In the genomic region with DNA sequence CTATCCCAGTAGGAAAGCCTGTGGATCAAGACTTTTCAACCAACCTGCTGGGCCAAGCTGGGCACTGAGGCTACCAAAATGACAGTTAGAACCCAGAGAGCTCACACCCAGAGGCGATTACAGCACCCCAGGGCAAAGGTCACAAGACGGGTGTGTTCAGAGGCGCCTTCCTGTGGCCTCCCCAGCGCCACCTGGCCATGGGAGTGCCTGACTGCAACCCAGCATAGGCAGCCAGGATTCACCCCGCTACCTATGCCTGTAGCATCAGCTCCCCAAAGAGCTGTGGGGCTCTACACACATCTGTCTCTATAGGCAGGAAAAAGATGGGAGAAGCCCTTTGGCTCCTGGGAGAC, we compare ENCODE assay signal across 8 cellular contexts. TPM values are rescaled to one million over a fixed set of nuclear protein-coding genes. Genes with fewer than 3 reads are reported as not detected.
DNase-seq lines count a peak whose midpoint lies in the region; ATAC-seq, FAIRE-seq and TF ChIP-seq lines count a peak whose summit lies in the region.

No MANE protein-coding gene starts in this region.

- CTCF ChIA-PET in Calu3 (lab: Charles Lee), result interaction anchor here (2.0 kb wide), 1 partner anchor 13 kb away, joined by 4 read pairs; no protein-coding TSS in a partner anchor

- H3K4me1 Mint-ChIP-seq in Calu3 (ENCODE audit: low read depth, unreplicated experiment), result peaks cover 9% of the 10 kb centered on the region

- H3K9me3 Mint-ChIP-seq in Calu3 (ENCODE audit: low read depth, unreplicated experiment), result no peaks in the 10 kb centered on the region

- no peaks in the 10 kb centered on the region for H3K4me1 ChIP-seq in small intestine (ENCODE audit: control insufficient read depth in 2 of 2, insufficient read depth in 1 of 2, low read depth in 1 of 2, low read length in 1 of 2)

- in situ Hi-C loops in astrocyte of the spinal cord (cut with HindIII; ENCODE audit: low sequenced_read_pairs), result no loop called here

- ATAC-seq in GM19463 (IDR thresholded peaks at IDR 0.05; ENCODE audit: unreplicated experiment), result peak; percentile 93

- no TSS peak for BruUV-seq in Calu3 (replicated peaks; lab: Mats Ljungman, UMichigan)

- peaks cover 32% of the 10 kb centered on the region for H3K27me3 Mint-ChIP-seq in Calu3 (ENCODE audit: unreplicated experiment)

- intact Hi-C loops in Calu3 (cut with micrococcal nuclease; ENCODE audit: unreplicated experiment), result no loop called here

- no peak overlapping the region for H3K4me3 Mint-ChIP-seq in Calu3 (ENCODE audit: low read depth, unreplicated experiment)

- DNase-seq in Calu3 (peak; percentile 62), M059J (ENCODE audit: low read depth) (peak; percentile 31), astrocyte of the spinal cord (ENCODE audit: low read depth, low spot score) (no peak), small intestine (peak; percentile 97), COLO829 (ENCODE audit: low spot score) (no peak), D721Med (ENCODE audit: insufficient read length, low spot score) (no peak), globus pallidus (ENCODE audit: low spot score) (no peak)

- no peaks in the 10 kb centered on the region for H3K9me3 ChIP-seq in small intestine (ENCODE audit: control insufficient read depth, low read depth)

- no peak for FAIRE-seq in small intestine (lab: Jason Lieb, UNC)
- FAIRE-seq in D721Med (lab: Jason Lieb, UNC), result no peak

- TF ChIP-seq CTCF in Calu3 (IDR thresholded peaks at IDR 0.05; ENCODE audit: unreplicated experiment) (peak; percentile 57), astrocyte of the spinal cord (IDR thresholded peaks at IDR 0.05; ENCODE audit: low read depth, low read length) (peak; percentile 47), D721Med (IDR thresholded peaks at IDR 0.05; ENCODE audit: insufficient read depth, missing control alignments) (no peak)

- H3K4me3 ChIP-seq in astrocyte of the spinal cord (ENCODE audit: low read depth, low read length) (no peak overlapping the region), small intestine (ENCODE audit: low read depth in 1 of 2, low read length in 2 of 2) (no peak overlapping the region)

- no peak overlapping the region for H3K27ac ChIP-seq in small intestine (ENCODE audit: low read depth in 1 of 2, low read length in 1 of 2)

- H3K27me3 ChIP-seq in small intestine (ENCODE audit: control insufficient read depth in 2 of 2, insufficient read depth in 2 of 2, low read length in 2 of 2), result no peaks in the 10 kb centered on the region

- 8 to 45% (median 19%) methylated on average over 5 of the region's 5 CpGs for WGBS in small intestine, 3 donors

- H3K36me3 Mint-ChIP-seq in Calu3 (ENCODE audit: insufficient read depth, unreplicated experiment), result no peaks in the 10 kb centered on the region

- H3K27ac Mint-ChIP-seq in Calu3 (ENCODE audit: unreplicated experiment), result no peak overlapping the region

- H3K36me3 ChIP-seq in small intestine (ENCODE audit: control insufficient read depth in 2 of 2, insufficient read depth in 2 of 2, low read length in 2 of 2), result no peaks in the 10 kb centered on the region

RNA-seq across cellular contexts. Expression of gene PDGFRB, which starts 33.5 kb away (rescaled TPM):
- not detected in 2 replicates for total RNA-seq in Calu3 (2022)
- total RNA-seq in M059J (2014; rRNA removed; shearing (Covaris generic)), result 23.5 and 44.4 TPM in 2 replicates
- polyA plus RNA-seq in small intestine, result 10 to 100 TPM in 1 of 3 donors, 1 to 10 TPM in 1, under 1 TPM in 1; 0.45 to 31.6 (median 1.6) TPM

RNA-seq across cellular contexts. Expression of gene CSF1R, which starts 35.8 kb away (rescaled TPM):
- not detected in 2 replicates for total RNA-seq in Calu3 (2022)
- 0.22 and 2.4 TPM in 2 replicates for total RNA-seq in M059J (2014; rRNA removed; shearing (Covaris generic))
- polyA plus RNA-seq in small intestine, result 1 to 10 TPM; 4.1 to 7.2 (median 4.9) TPM

RNA-seq across cellular contexts. Expression of gene CDX1, which starts 44.4 kb away (rescaled TPM):
- total RNA-seq in Calu3 (2022), result not detected in 2 replicates
- not detected in 2 replicates for total RNA-seq in M059J (2014; rRNA removed; shearing (Covaris generic))
- polyA plus RNA-seq in small intestine, result 100 to 1,000 TPM; 205 to 238 (median 219) TPM

Comparison
In these comparisons a context has a peak if more than half of its experiments do, and no peak if none do; other contexts are left out.
1. DNase-seq: peak in Calu3 (single experiment), M059J (single experiment) and small intestine (single experiment); none in astrocyte of the spinal cord (single experiment), COLO829 (single experiment), D721Med (single experiment) and globus pallidus (single experiment).
2. RNA of gene PDGFRB, which starts 33.5 kb away (total RNA-seq): 23.5 to 44.4 TPM in M059J; not detected in Calu3; every median in the first group is over 10 times any median in the second.